In the genomic region with DNA sequence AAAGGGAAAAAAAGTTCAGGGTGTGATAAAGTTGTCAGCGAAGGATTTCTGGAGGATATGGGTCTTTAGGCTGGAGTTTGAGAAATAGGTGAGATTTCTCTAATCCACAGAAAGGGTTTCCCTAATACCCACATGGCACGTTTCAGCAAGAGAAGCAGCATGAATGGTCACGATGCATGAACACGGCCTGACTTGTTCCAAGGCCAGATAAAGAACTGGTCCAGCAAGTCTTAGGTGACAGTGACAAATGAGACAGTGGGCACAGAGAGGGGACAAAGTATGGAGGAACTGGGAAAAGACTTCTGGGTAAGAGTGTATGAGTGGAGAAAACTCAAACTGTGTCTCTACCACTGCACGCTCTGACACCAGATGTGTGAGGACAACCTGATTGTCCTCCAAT, we compare ENCODE assay signal across 17 cellular contexts.
DNase-seq lines count a peak whose midpoint lies in the region; ATAC-seq and TF ChIP-seq lines count a peak whose summit lies in the region.
"Had no signal": no experiment of that assay in that cellular context is flagged by ENCODE, and none has a peak within 500 bp of the region (broad histone marks: within the 10 kb centered on the region; RNA-seq: fewer than 3 reads in every experiment).

No MANE protein-coding gene starts in this region.

- CTCF ChIA-PET in SK-N-SH (lab: Yijun Ruan, JAX), result no interaction called here

- TF ChIP-seq POLR2A in gastroesophageal sphincter (IDR thresholded peaks at IDR 0.05), result no peak

- H3F3A ChIP-seq in SK-N-SH (replicated peaks; ENCODE audit: insufficient read depth), result no peaks in the 10 kb centered on the region

- 93% methylated on average over 3 to 5 of the region's 5 CpGs for WGBS in gastroesophageal sphincter (ENCODE audit: low coverage in 1 of 2), 2 donors
- 5% methylated on average over 5 of the region's 5 CpGs for WGBS in SK-N-SH (ENCODE audit: low lambda C conversion rate)

- H3K27me3 ChIP-seq in Karpas-422 (ENCODE audit: low read length) (no peaks in the 10 kb centered on the region), gastroesophageal sphincter (no peaks in the 10 kb centered on the region), SK-N-SH (ENCODE audit: insufficient read depth) (peaks cover 10% of the 10 kb centered on the region)

- TF ChIP-seq RAD21 in SK-N-SH (IDR thresholded peaks at IDR 0.05; ENCODE audit: low read length), result no peak

- H3K9ac ChIP-seq in Karpas-422 (ENCODE audit: low read length) (no peak overlapping the region), SK-N-SH (no peak overlapping the region)

- H3K36me3 Mint-ChIP-seq in type B pancreatic cell, result no peaks in the 10 kb centered on the region

- no peak for TF ChIP-seq CTCF in coronary artery (IDR thresholded peaks at IDR 0.05)
- no peak for TF ChIP-seq CTCF in type B pancreatic cell (conservative IDR thresholded peaks at IDR 0.05)
- no peak for TF ChIP-seq CTCF in gastroesophageal sphincter (IDR thresholded peaks at IDR 0.05)
- no peak for TF ChIP-seq CTCF in SK-N-SH (IDR thresholded peaks at IDR 0.05)

- DNase-seq in HT-29 (ENCODE audit: low spot score) (peak; percentile 81), coronary artery (ENCODE audit: low spot score) (peak; percentile 16), mucosa of gallbladder (ENCODE audit: low spot score) (peak; percentile 58), type B pancreatic cell (ENCODE audit: extremely low spot score, unreplicated experiment) (no peak), Karpas-422 (no peak), SK-N-SH (no peak)
- DNase-seq in activated effector memory CD4-positive, alpha-beta T cell treated with anti-CD3 and anti-CD28 coated beads, Interleukin-2, amount 50 U/mL, for 16 hours, result no peak
- DNase-seq: ACHN; C1 segment of cervical spinal cord; CD4-positive, alpha-beta T cell; DMS153; DMS79 treated with DMSO at 0.1 percent for 48 hours; EL; GOT3; H9 had no signal

- TF ChIP-seq EP300 in gastroesophageal sphincter (IDR thresholded peaks at IDR 0.05) (no peak), SK-N-SH (IDR thresholded peaks at IDR 0.05; ENCODE audit: borderline replicate concordance in 1 of 2, low read depth in 1 of 2, low read length in 1 of 2) (no peak)

- H4K20me1 ChIP-seq in Karpas-422 (ENCODE audit: insufficient read depth, low read depth, low read length) (no peaks in the 10 kb centered on the region), SK-N-SH (ENCODE audit: insufficient read depth) (no peaks in the 10 kb centered on the region)

- H3K4me1 Mint-ChIP-seq in type B pancreatic cell (ENCODE audit: unreplicated experiment), result peaks cover 7% of the 10 kb centered on the region
- H3K4me1 Mint-ChIP-seq: B cell, H9 had no signal

- H2AFZ ChIP-seq in Karpas-422 (ENCODE audit: low read length) (no peak overlapping the region), SK-N-SH (ENCODE audit: low read depth) (no peak overlapping the region)

- no peak overlapping the region for H3K27ac ChIP-seq in coronary artery
- H3K27ac ChIP-seq in Karpas-422 (ENCODE audit: low read length), result no peak overlapping the region
- no peak overlapping the region for H3K27ac ChIP-seq in gastroesophageal sphincter
- H3K27ac ChIP-seq in SK-N-SH (ENCODE audit: low read depth in 2 of 2, low read length in 1 of 2), result no peak overlapping the region

- H3K9me3 Mint-ChIP-seq in type B pancreatic cell, result peaks cover under 1% of the 10 kb centered on the region
- H3K9me3 Mint-ChIP-seq: CD4-positive, alpha-beta T cell; H9 had no signal

- no peaks in the 10 kb centered on the region for H3K9me2 ChIP-seq in Karpas-422 (replicated peaks; ENCODE audit: insufficient read depth, low read length)
- H3K9me2 ChIP-seq in SK-N-SH, result no peaks in the 10 kb centered on the region

- H3K27ac Mint-ChIP-seq in type B pancreatic cell, result no peak overlapping the region
- H3K27ac Mint-ChIP-seq: B cell; CD4-positive, alpha-beta T cell; H9 had no signal

- POLR2A ChIA-PET in SK-N-SH (lab: Yijun Ruan, JAX), result no interaction called here

- no peaks in the 10 kb centered on the region for H3K4me1 ChIP-seq in Karpas-422 (ENCODE audit: low read length)
- peaks cover 0 to 10% (median 0%) of the 10 kb centered on the region in 3 donors for H3K4me1 ChIP-seq in gastroesophageal sphincter
- H3K4me1 ChIP-seq in SK-N-SH (ENCODE audit: control insufficient read depth in 1 of 2, insufficient read depth in 2 of 2, low read depth in 1 of 2, low read length in 1 of 2), result no peaks in the 10 kb centered on the region

- H3K79me2 ChIP-seq in Karpas-422 (ENCODE audit: low read length) (no peaks in the 10 kb centered on the region), SK-N-SH (ENCODE audit: insufficient read depth) (no peaks in the 10 kb centered on the region)

- no peaks in the 10 kb centered on the region for H3K9me3 ChIP-seq in Karpas-422 (ENCODE audit: low read length)
- H3K9me3 ChIP-seq in gastroesophageal sphincter, result no peaks in the 10 kb centered on the region
- no peaks in the 10 kb centered on the region for H3K9me3 ChIP-seq in SK-N-SH

- H3K4me2 ChIP-seq in Karpas-422 (ENCODE audit: low read depth, low read length, poor library complexity, severe bottlenecking) (no peak overlapping the region), SK-N-SH (no peak overlapping the region)

- H3K4me3 ChIP-seq in coronary artery (no peak overlapping the region), Karpas-422 (ENCODE audit: low read length) (no peak overlapping the region), gastroesophageal sphincter (no peak overlapping the region), SK-N-SH (ENCODE audit: low read depth in 2 of 2, low read length in 1 of 2) (no peak overlapping the region)

- no peak for ATAC-seq in gastroesophageal sphincter

- H3K36me3 ChIP-seq in Karpas-422 (ENCODE audit: insufficient read depth, low read length), result no peaks in the 10 kb centered on the region
- H3K36me3 ChIP-seq in gastroesophageal sphincter, result no peaks in the 10 kb centered on the region
- H3K36me3 ChIP-seq in SK-N-SH (replicated peaks in 1 of 2; ENCODE audit: control insufficient read depth in 1 of 2, insufficient read depth in 2 of 2, low read length in 1 of 2), result no peaks in the 10 kb centered on the region

- H3K4me3 Mint-ChIP-seq in type B pancreatic cell, result peak overlapping the region; percentile 9
- H3K4me3 Mint-ChIP-seq: B cell; CD4-positive, alpha-beta T cell; H9 had no signal

- no peaks in the 10 kb centered on the region for H3K27me3 Mint-ChIP-seq in type B pancreatic cell

TF ChIP-seq in SK-N-SH, 30 proteins besides CTCF, POLR2A, EP300 and RAD21:
- TF ChIP-seq, protein P1, sequence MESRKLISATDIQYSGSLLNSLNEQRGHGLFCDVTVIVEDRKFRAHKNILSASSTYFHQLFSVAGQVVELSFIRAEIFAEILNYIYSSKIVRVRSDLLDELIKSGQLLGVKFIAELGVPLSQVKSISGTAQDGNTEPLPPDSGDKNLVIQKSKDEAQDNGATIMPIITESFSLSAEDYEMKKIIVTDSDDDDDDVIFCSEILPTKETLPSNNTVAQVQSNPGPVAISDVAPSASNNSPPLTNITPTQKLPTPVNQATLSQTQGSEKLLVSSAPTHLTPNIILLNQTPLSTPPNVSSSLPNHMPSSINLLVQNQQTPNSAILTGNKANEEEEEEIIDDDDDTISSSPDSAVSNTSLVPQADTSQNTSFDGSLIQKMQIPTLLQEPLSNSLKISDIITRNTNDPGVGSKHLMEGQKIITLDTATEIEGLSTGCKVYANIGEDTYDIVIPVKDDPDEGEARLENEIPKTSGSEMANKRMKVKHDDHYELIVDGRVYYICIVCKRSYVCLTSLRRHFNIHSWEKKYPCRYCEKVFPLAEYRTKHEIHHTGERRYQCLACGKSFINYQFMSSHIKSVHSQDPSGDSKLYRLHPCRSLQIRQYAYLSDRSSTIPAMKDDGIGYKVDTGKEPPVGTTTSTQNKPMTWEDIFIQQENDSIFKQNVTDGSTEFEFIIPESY (IDR thresholded peaks at IDR 0.05; ENCODE audit: borderline replicate concordance, low read depth), result no peak
- no peak for TF ChIP-seq NFIC (IDR thresholded peaks at IDR 0.05; ENCODE audit: borderline replicate concordance)

Comparison
In these comparisons a context has a peak if more than half of its experiments do, and no peak if none do; other contexts are left out.
1. DNase-seq: peak in HT-29 (single experiment), coronary artery (single experiment) and mucosa of gallbladder (single experiment); none in type B pancreatic cell (single experiment), Karpas-422 (single experiment), activated effector memory CD4-positive, alpha-beta T cell treated with anti-CD3 and anti-CD28 coated beads, Interleukin-2, amount 50 U/mL, for 16 hours (single experiment) and SK-N-SH (single experiment).